Comparison of ENCODE assay signal across 8 cellular contexts in the genomic region with DNA sequence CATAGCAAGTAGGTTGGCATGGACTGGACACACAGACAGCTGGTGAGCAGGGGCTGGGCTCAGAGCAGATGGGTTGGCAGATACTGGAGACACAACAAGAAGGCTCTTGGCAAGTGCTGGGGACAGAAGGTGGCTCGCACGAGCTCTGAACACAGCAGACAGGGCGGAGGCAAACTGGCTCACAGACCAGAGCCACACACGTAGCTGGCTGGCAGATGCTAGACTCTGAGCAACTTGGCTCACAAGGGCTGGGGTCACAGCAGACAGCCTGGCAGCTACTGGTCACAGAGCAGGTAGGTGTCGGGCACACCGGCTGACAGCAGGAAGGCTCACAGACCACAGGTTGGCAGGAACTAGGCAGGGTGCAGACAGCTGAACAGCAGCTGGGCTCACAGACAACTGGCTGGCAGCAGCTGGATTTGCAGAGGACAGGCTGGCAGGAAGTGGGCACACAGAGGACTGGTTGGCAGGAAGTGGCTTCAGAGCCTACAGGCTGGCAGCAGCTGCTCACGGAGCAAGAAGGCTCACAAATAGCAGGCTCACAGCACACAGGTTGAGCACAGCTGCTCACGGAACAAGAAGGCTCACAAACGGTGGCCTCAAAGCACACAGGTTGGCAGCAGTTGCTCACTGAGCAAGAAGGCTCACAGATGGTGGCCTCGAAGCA. TPM values are rescaled to one million over a fixed set of nuclear protein-coding genes. Genes with fewer than 3 reads are reported as not detected.
DNase-seq lines count a peak whose midpoint lies in the region; ATAC-seq, FAIRE-seq and TF ChIP-seq lines count a peak whose summit lies in the region.

No MANE protein-coding gene starts in this region.

- peaks cover 20% of the 10 kb centered on the region for H3K4me1 ChIP-seq in DND-41 (ENCODE audit: insufficient read depth, low read length)
- no peaks in the 10 kb centered on the region for H3K4me1 ChIP-seq in BE2C

- peak; percentile 84 for ATAC-seq in DND-41 (ENCODE audit: insufficient read depth, low read depth)
- ATAC-seq in HG03280 (IDR thresholded peaks at IDR 0.05; ENCODE audit: unreplicated experiment), result no peak

- H3K9me3 ChIP-seq in DND-41 (ENCODE audit: insufficient read depth, low read length, severe bottlenecking), result peaks cover 28% of the 10 kb centered on the region
- no peaks in the 10 kb centered on the region for H3K9me3 ChIP-seq in BE2C

- H2AFZ ChIP-seq in DND-41 (ENCODE audit: low read depth, low read length), result peak overlapping the region; percentile 24

- H3K4me2 ChIP-seq in DND-41 (ENCODE audit: insufficient read depth, low read length), result peak overlapping the region; percentile 16; the same call in 1 of the 2 replicates

- H4K20me1 ChIP-seq in DND-41 (ENCODE audit: insufficient read depth, low read length), result no peaks in the 10 kb centered on the region

- FAIRE-seq in islet of Langerhans (lab: Jason Lieb, UNC), result peak; percentile 5

- no peaks in the 10 kb centered on the region for H3K79me2 ChIP-seq in DND-41 (ENCODE audit: insufficient read depth, low read length)

- DNase-seq in DND-41 (peak; percentile 81), NCI-H2081 (lab: John Stamatoyannopoulos, UW) (peak; percentile 64 to 89), activated T-cell treated with anti-CD3 and anti-CD28 coated beads for 4 hours (peak; percentile 37), GM19238 (ENCODE audit: insufficient read length, low spot score) (no peak), BE2C (no peak)
- DNase-seq in stimulated activated CD8-positive, alpha-beta memory T cell treated with anti-CD3 and anti-CD28 coated beads, Interleukin-15, amount 100 ng/mL, for 4 hours (ENCODE audit: low read depth in 2 of 2), result peak; percentile 41 to 47

- peak overlapping the region; percentile 14; the same call in 1 of the 2 replicates for H3K9ac ChIP-seq in DND-41 (ENCODE audit: low read depth, low read length)

- no peak for TF ChIP-seq CTCF in DND-41 (IDR thresholded peaks at IDR 0.05; ENCODE audit: borderline replicate concordance, extremely low read depth, low read length, poor library complexity, severe bottlenecking)
- TF ChIP-seq CTCF in BE2C (IDR thresholded peaks at IDR 0.05; ENCODE audit: low read depth, low read length), result no peak

- H3K27ac ChIP-seq in DND-41 (ENCODE audit: low read length), result peak overlapping the region; percentile 82

- no peaks in the 10 kb centered on the region for H3K27me3 ChIP-seq in DND-41 (ENCODE audit: insufficient read depth, low read length, poor library complexity)
- peaks cover 66% of the 10 kb centered on the region for H3K27me3 ChIP-seq in BE2C

- peak overlapping the region in 1 of 2 experiments; percentile 15; a peak in 2 of 4 replicates for H3K4me3 ChIP-seq in DND-41 (ENCODE audit: low read depth in 1 of 2, low read length in 2 of 2)
- no peak overlapping the region for H3K4me3 ChIP-seq in BE2C (ENCODE audit: low read depth, low read length)

- H3K36me3 ChIP-seq in DND-41 (ENCODE audit: insufficient read depth, low read length) (no peaks in the 10 kb centered on the region), BE2C (no peaks in the 10 kb centered on the region)

RNA-seq across cellular contexts. Expression of a gene that starts 0.7 kb away (rescaled TPM):
- not detected for polyA plus RNA-seq in BE2C (2012; ENCODE audit: insufficient read depth, insufficient read length, low read depth)

RNA-seq across cellular contexts. Expression of a gene that starts 5.7 kb away (rescaled TPM):
- polyA plus RNA-seq in BE2C (2012; ENCODE audit: insufficient read depth, insufficient read length, low read depth), result not detected

RNA-seq across cellular contexts. Expression of a gene that starts 7.1 kb away (rescaled TPM):
- not detected for polyA plus RNA-seq in BE2C (2012; ENCODE audit: insufficient read depth, insufficient read length, low read depth)

RNA-seq across cellular contexts. Expression of a gene that starts 32.9 kb away (rescaled TPM):
- not detected for polyA plus RNA-seq in BE2C (2012; ENCODE audit: insufficient read depth, insufficient read length, low read depth)

RNA-seq across cellular contexts. Expression of a gene that starts 42.2 kb away (rescaled TPM):
- not detected for polyA plus RNA-seq in BE2C (2012; ENCODE audit: insufficient read depth, insufficient read length, low read depth)

Comparison
In these comparisons a context has a peak if more than half of its experiments do, and no peak if none do; other contexts are left out.
1. DNase-seq: peak in DND-41 (single experiment), NCI-H2081 (2 of 2), activated T-cell treated with anti-CD3 and anti-CD28 coated beads for 4 hours (single experiment) and stimulated activated CD8-positive, alpha-beta memory T cell treated with anti-CD3 and anti-CD28 coated beads, Interleukin-15, amount 100 ng/mL, for 4 hours (2 of 2); none in GM19238 (single experiment) and BE2C (single experiment).